Comparison of ENCODE assay signal across 27 cellular contexts in genomic region chr12:127060933-127061332, GRCh38.
"Had no signal": no experiment of that assay in that cellular context is flagged by ENCODE, and none has a peak within 500 bp of the region (broad histone marks: within the 10 kb centered on the region; RNA-seq: fewer than 3 reads in every experiment).

No MANE protein-coding gene starts in this region.

- H3K27ac Mint-ChIP-seq: activated CD8-positive, alpha-beta T cell treated with anti-CD3 and anti-CD28 coated beads for 36 hours; activated naive CD4-positive, alpha-beta T cell treated with anti-CD3 and anti-CD28 coated beads, Interleukin-2, amount 10 ng/mL, durations not matched to agents 7 days and 5 days; activated naive CD8-positive, alpha-beta T cell treated with anti-CD3 and anti-CD28 coated beads, Interleukin-2, amount 50 U/mL, for 24 hours had no signal

- H3K27me3 ChIP-seq: brain microvascular endothelial cell, gastrocnemius medialis, heart left ventricle, left lung, tibial nerve, uterus had no signal

- H3K27me3 Mint-ChIP-seq: activated CD8-positive, alpha-beta T cell treated with anti-CD3 and anti-CD28 coated beads for 36 hours; activated naive CD4-positive, alpha-beta T cell treated with anti-CD3 and anti-CD28 coated beads, Interleukin-2, amount 10 ng/mL, durations not matched to agents 7 days and 5 days; activated naive CD8-positive, alpha-beta T cell treated with anti-CD3 and anti-CD28 coated beads, Interleukin-2, amount 50 U/mL, for 24 hours had no signal

- H3K27ac ChIP-seq: brain microvascular endothelial cell, coronary artery, gastrocnemius medialis, heart left ventricle, left lung, tibial nerve, uterus had no signal

- H3K4me3 Mint-ChIP-seq: activated CD8-positive, alpha-beta T cell treated with anti-CD3 and anti-CD28 coated beads for 36 hours; activated naive CD4-positive, alpha-beta T cell treated with anti-CD3 and anti-CD28 coated beads, Interleukin-2, amount 10 ng/mL, durations not matched to agents 7 days and 5 days; activated naive CD8-positive, alpha-beta T cell treated with anti-CD3 and anti-CD28 coated beads, Interleukin-2, amount 50 U/mL, for 24 hours; activated T-cell treated with anti-CD3 and anti-CD28 coated beads, Interleukin-2, amount 50 U/mL, for 4 hours; central memory CD8-positive, alpha-beta T cell; nephron progenitor cell had no signal

- H3K9me3 ChIP-seq: gastrocnemius medialis, heart left ventricle, left lung, tibial nerve, uterus had no signal

- H3K36me3 Mint-ChIP-seq: activated naive CD4-positive, alpha-beta T cell treated with anti-CD3 and anti-CD28 coated beads, Interleukin-2, amount 10 ng/mL, durations not matched to agents 7 days and 5 days had no signal

- H3K4me1 Mint-ChIP-seq: activated naive CD4-positive, alpha-beta T cell treated with anti-CD3 and anti-CD28 coated beads, Interleukin-2, amount 10 ng/mL, durations not matched to agents 7 days and 5 days; activated naive CD8-positive, alpha-beta T cell treated with anti-CD3 and anti-CD28 coated beads, Interleukin-2, amount 50 U/mL, for 24 hours; central memory CD8-positive, alpha-beta T cell; nephron progenitor cell had no signal

- H3K36me3 ChIP-seq: brain microvascular endothelial cell, gastrocnemius medialis, heart left ventricle, left lung, tibial nerve, uterus had no signal

- H3K9me3 Mint-ChIP-seq: activated CD8-positive, alpha-beta T cell treated with anti-CD3 and anti-CD28 coated beads for 36 hours; activated naive CD4-positive, alpha-beta T cell treated with anti-CD3 and anti-CD28 coated beads, Interleukin-2, amount 10 ng/mL, durations not matched to agents 7 days and 5 days; activated naive CD8-positive, alpha-beta T cell treated with anti-CD3 and anti-CD28 coated beads, Interleukin-2, amount 50 U/mL, for 24 hours; activated T-cell treated with anti-CD3 and anti-CD28 coated beads, Interleukin-2, amount 50 U/mL, for 4 hours; central memory CD8-positive, alpha-beta T cell; nephron progenitor cell had no signal

- DNase-seq: activated CD4-positive, alpha-beta T cell treated with anti-CD3 and anti-CD28 coated beads for 48 hours; activated CD4-positive, CD25-positive, alpha-beta regulatory T cell; activated CD8-positive, alpha-beta T cell treated with anti-CD3 and anti-CD28 coated beads for 36 hours; activated naive CD4-positive, alpha-beta T cell treated with anti-CD3 and anti-CD28 coated beads, Interleukin-2, amount 10 ng/mL, durations not matched to agents 7 days and 5 days; activated naive CD8-positive, alpha-beta T cell treated with anti-CD3 and anti-CD28 coated beads, Interleukin-2, amount 50 U/mL, for 24 hours; activated T-cell treated with anti-CD3 and anti-CD28 coated beads, Interleukin-2, amount 50 U/mL, for 4 hours; aorta; brain microvascular endothelial cell; gastrocnemius medialis; heart left ventricle; kidney; left lung; mammary epithelial cell; midbrain; nephron progenitor cell; nucleus accumbens; retina; stimulated activated CD4-positive, alpha-beta T cell treated with anti-CD3 and anti-CD28 coated beads, Interleukin-12 subunit alpha, Interleukin-12 subunit beta, amount 100 ng/mL, for 4 hours; stimulated activated CD4-positive, alpha-beta T cell treated with anti-CD3 and anti-CD28 coated beads, Interleukin-1b, Interleukin-23, amount 100 ng/mL, for 48 hours; stimulated activated CD8-positive, alpha-beta memory T cell treated with anti-CD3 and anti-CD28 coated beads, Interleukin-4, amount 100 ng/mL, for 48 hours; stimulated activated naive CD4-positive, alpha-beta T cell; substantia nigra; T1000; uterus had no signal

- H3K4me1 ChIP-seq: gastrocnemius medialis, heart left ventricle, left lung, tibial nerve, uterus had no signal

- H3K4me3 ChIP-seq: coronary artery, gastrocnemius medialis, left lung, uterus had no signal
